8 cellular contexts compared by ENCODE assay signal in genomic region chr20:63520594-63520938, GRCh38. TPM values are rescaled to one million over a fixed set of nuclear protein-coding genes. Genes with fewer than 3 reads are reported as not detected.
A peak's percentile ranks its signal among the peaks of the same experiment; 100 is the strongest.
DNase-seq lines count a peak whose midpoint lies in the region; ATAC-seq and TF ChIP-seq lines count a peak whose summit lies in the region.

PPDPF (plus strand) TSS chr20:63520765; CDS start chr20:63521309, 544 bp downstream.

- ATAC-seq in HG03159 (IDR thresholded peaks at IDR 0.05; ENCODE audit: unreplicated experiment): peak; percentile 68

- TF ChIP-seq POLR2A in GM18951 (IDR thresholded peaks at IDR 0.05; ENCODE audit: extremely low read depth, insufficient read depth, insufficient read length): peak; percentile 94

- H3K9me3 Mint-ChIP-seq in endothelial cell (ENCODE audit: unreplicated experiment): no peaks in the 10 kb centered on the region

- peaks cover 17% of the 10 kb centered on the region for H3K27me3 Mint-ChIP-seq in endothelial cell (ENCODE audit: unreplicated experiment)

- H3K36me3 Mint-ChIP-seq in endothelial cell (ENCODE audit: low read depth, unreplicated experiment): peaks cover 15% of the 10 kb centered on the region

- peak; percentile 100 for DNase-seq in AG20443 (ENCODE audit: low spot score)
- DNase-seq in NOMO-1 (lab: John Stamatoyannopoulos, UW; ENCODE audit: unreplicated experiment in 2 of 2): peak; percentile 69 to 71
- peak; percentile 82 for DNase-seq in activated CD8-positive, alpha-beta memory T cell treated with anti-CD3 and anti-CD28 coated beads, Interleukin-2, amount 50 U/mL, for 4 hours
- peak; percentile 90 for DNase-seq in endothelial cell (ENCODE audit: low spot score)
- DNase-seq in midbrain (lab: John Stamatoyannopoulos, UW): peak; percentile 86
- peak; percentile 87 for DNase-seq in stimulated activated CD8-positive, alpha-beta memory T cell treated with anti-CD3 and anti-CD28 coated beads, Interleukin-15, amount 100 ng/mL, for 24 hours (ENCODE audit: low read depth)

- H3K4me1 Mint-ChIP-seq in endothelial cell (ENCODE audit: unreplicated experiment): peaks cover 5% of the 10 kb centered on the region

- peak within 1 kb of the TSS; percentile 91 for H3K4me3 Mint-ChIP-seq in endothelial cell (ENCODE audit: unreplicated experiment)

- in situ Hi-C loops in GM18951 (cut with MboI; ENCODE audit: low sequenced_read_pairs, unreplicated experiment): no loop called here

- no peak for TF ChIP-seq CTCF in endothelial cell (IDR thresholded peaks at IDR 0.05; ENCODE audit: unreplicated experiment)

- H3K27ac Mint-ChIP-seq in endothelial cell (ENCODE audit: unreplicated experiment): peak within 1 kb of the TSS; percentile 88

RNA-seq across cellular contexts. Expression of gene PPDPF, which starts in this region (rescaled TPM):
- 151 TPM for total RNA-seq in endothelial cell (ENCODE audit: unreplicated experiment)

Comparison
In these comparisons a context has a peak if more than half of its experiments do, and no peak if none do; other contexts are left out.
1. Peak in every context shown above with its lines: DNase-seq and ATAC-seq.